In the genomic region with DNA sequence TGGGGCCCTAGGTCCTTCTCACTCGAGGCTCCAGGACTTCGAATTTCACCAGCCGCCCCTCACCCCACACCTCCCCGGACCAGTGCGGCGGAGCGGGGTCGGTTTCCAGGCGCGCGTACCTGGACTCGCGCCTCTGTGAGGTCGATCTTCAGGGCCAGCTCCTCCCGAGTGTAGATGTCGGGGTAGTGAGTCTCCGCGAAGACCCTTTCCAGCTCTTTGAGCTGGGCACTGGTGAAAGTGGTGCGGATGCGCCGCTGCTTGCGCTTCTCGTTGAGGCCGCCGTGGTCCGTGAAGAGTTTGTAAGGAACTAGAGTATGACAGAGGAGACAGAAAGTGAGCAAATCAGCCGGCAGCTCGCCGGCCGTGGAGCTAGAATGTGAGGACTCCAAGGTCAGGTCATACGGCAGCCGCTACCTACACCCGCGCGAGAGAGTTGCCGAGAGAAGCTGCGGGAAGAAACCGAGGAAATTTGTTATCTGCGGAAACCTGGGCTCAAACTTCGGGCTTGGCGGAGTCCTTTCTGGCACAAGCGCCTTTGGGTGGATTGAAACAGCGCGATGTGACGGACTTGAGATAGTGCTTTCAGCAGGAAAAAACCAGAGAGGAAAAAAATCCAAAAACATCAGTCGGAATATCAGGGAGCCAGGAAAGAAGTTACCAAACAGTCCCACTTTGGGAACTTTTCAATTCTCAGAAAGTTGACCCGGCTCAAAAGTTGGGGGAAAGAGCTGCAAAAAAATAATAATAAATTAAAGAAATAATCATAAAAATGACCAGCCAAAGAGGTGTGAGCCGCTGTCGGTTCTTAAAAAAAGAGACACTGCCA, we compare ENCODE assay signal across 27 cellular contexts. TPM values are rescaled to one million over a fixed set of nuclear protein-coding genes. Genes with fewer than 3 reads are reported as not detected.
DNase-seq lines count a peak whose midpoint lies in the region; ATAC-seq and TF ChIP-seq lines count a peak whose summit lies in the region.
"Had no signal": no experiment of that assay in that cellular context is flagged by ENCODE, and none has a peak within 500 bp of the region (broad histone marks: within the 10 kb centered on the region; RNA-seq: fewer than 3 reads in every experiment).

No MANE protein-coding gene starts in this region.

- no peaks in the 10 kb centered on the region for H3K36me3 Mint-ChIP-seq in activated T-cell treated with anti-CD3 and anti-CD28 coated beads, Interleukin-2, amount 50 U/mL, for 4 hours (ENCODE audit: insufficient read depth)
- no peaks in the 10 kb centered on the region for H3K36me3 Mint-ChIP-seq in activated T-helper 1 cell treated with anti-CD3 and anti-CD28 coated beads, Interleukin-12 subunit alpha, Interleukin-12 subunit beta, Interleukin-2, Interleukin-4 antibody, amounts not matched to agents 30 ng/mL and 10 ng/mL and 1 ng/mL, durations not matched to agents 14 hours and 24 hours and 36 hours (ENCODE audit: low read depth)
- H3K36me3 Mint-ChIP-seq: CD4-positive, alpha-beta memory T cell; IgD-negative memory B cell had no signal

- DNase-seq in activated T-cell treated with anti-CD3 and anti-CD28 coated beads, Interleukin-2, amount 50 U/mL, for 48 hours, result peak; percentile 17 to 18
- no peak for DNase-seq in activated T-cell treated with anti-CD3 and anti-CD28 coated beads, Interleukin-2, amount 50 U/mL, for 4 hours
- no peak for DNase-seq in activated T-helper 1 cell treated with anti-CD3 and anti-CD28 coated beads, Interleukin-12 subunit alpha, Interleukin-12 subunit beta, Interleukin-2, Interleukin-4 antibody, amounts not matched to agents 30 ng/mL and 10 ng/mL and 1 ng/mL, durations not matched to agents 14 hours and 24 hours and 36 hours (ENCODE audit: low spot score)
- DNase-seq in iPS-NIHi7 (ENCODE audit: extremely low spot score), result peak; percentile 31
- no peak for DNase-seq in thoracic aorta (ENCODE audit: low spot score)
- DNase-seq in stimulated activated CD4-positive, alpha-beta T cell treated with anti-CD3 and anti-CD28 coated beads, Interleukin-4, amount 100 ng/mL, for 1 hour, result no peak
- DNase-seq in posterior vena cava (ENCODE audit: low spot score), result no peak
- DNase-seq: activated CD4-positive, alpha-beta T cell treated with anti-CD3 and anti-CD28 coated beads, Interleukin-2, amount 50 U/mL, for 4 hours; amygdala; CD4-positive, alpha-beta memory T cell; DMS79; effector memory CD4-positive, alpha-beta T cell; GOT3; hippocampal formation; MG63; mucosa of descending colon; NCI-H1694; NCI-H345; NK-92 treated with Interleukin-12 subunit alpha and Interleukin-12 subunit beta, amount 100 ng/mL, for 24 hours had no signal

- no peaks in the 10 kb centered on the region for H3K4me1 ChIP-seq in thoracic aorta (ENCODE audit: control insufficient read depth in 1 of 2, low read depth in 2 of 2)

- intact Hi-C loops in activated T-helper 1 cell treated with anti-CD3 and anti-CD28 coated beads, Interleukin-12 subunit alpha, Interleukin-12 subunit beta, Interleukin-2, Interleukin-4 antibody, amounts not matched to agents 30 ng/mL and 10 ng/mL and 1 ng/mL, durations not matched to agents 14 hours and 24 hours and 36 hours (cut with micrococcal nuclease), result no loop called here
- intact Hi-C loops in posterior vena cava (cut with DNase I), result no loop called here

- no peaks in the 10 kb centered on the region for H3K36me3 ChIP-seq in thoracic aorta
- H3K36me3 ChIP-seq: MG63, upper lobe of left lung had no signal

- H3K27me3 ChIP-seq in thoracic aorta (replicated peaks; ENCODE audit: insufficient read depth), result peaks cover 33% of the 10 kb centered on the region
- H3K27me3 ChIP-seq: MG63 had no signal

- H3K4me3 ChIP-seq in thoracic aorta, result peak overlapping the region; percentile 3
- H3K4me3 ChIP-seq: MG63, mucosa of descending colon, upper lobe of left lung had no signal

- H3K9me3 Mint-ChIP-seq in activated T-cell treated with anti-CD3 and anti-CD28 coated beads, Interleukin-2, amount 50 U/mL, for 4 hours, result no peaks in the 10 kb centered on the region
- H3K9me3 Mint-ChIP-seq in activated T-helper 1 cell treated with anti-CD3 and anti-CD28 coated beads, Interleukin-12 subunit alpha, Interleukin-12 subunit beta, Interleukin-2, Interleukin-4 antibody, amounts not matched to agents 30 ng/mL and 10 ng/mL and 1 ng/mL, durations not matched to agents 14 hours and 24 hours and 36 hours, result peaks cover 7% of the 10 kb centered on the region
- H3K9me3 Mint-ChIP-seq: IgD-negative memory B cell; stimulated activated naive CD8-positive, alpha-beta T cell treated with anti-CD3 and anti-CD28 coated beads, Interleukin-15, Interleukin-2, amounts not matched to agents 100 ng/mL and 50 ng/mL, for 24 hours had no signal

- H3K4me1 Mint-ChIP-seq in activated T-cell treated with anti-CD3 and anti-CD28 coated beads, Interleukin-2, amount 50 U/mL, for 4 hours (ENCODE audit: low read depth), result peaks cover 2% of the 10 kb centered on the region
- H3K4me1 Mint-ChIP-seq in activated T-helper 1 cell treated with anti-CD3 and anti-CD28 coated beads, Interleukin-12 subunit alpha, Interleukin-12 subunit beta, Interleukin-2, Interleukin-4 antibody, amounts not matched to agents 30 ng/mL and 10 ng/mL and 1 ng/mL, durations not matched to agents 14 hours and 24 hours and 36 hours (ENCODE audit: low read depth), result no peaks in the 10 kb centered on the region
- H3K4me1 Mint-ChIP-seq: activated T-helper 17 cell treated with anti-CD3 and anti-CD28 coated beads, Interleukin-2, amount 50 U/mL, for 72 hours had no signal

- H3K9me3 ChIP-seq in thoracic aorta, result no peaks in the 10 kb centered on the region
- H3K9me3 ChIP-seq: MG63, mucosa of descending colon had no signal

- no peak for ATAC-seq in activated T-cell treated with anti-CD3 and anti-CD28 coated beads, Interleukin-2, amount 50 U/mL, for 4 hours
- no peak for ATAC-seq in thoracic aorta (ENCODE audit: insufficient number of reproducible peaks, low FRiP score, low read depth)
- ATAC-seq in GM21529 (IDR thresholded peaks at IDR 0.05; ENCODE audit: unreplicated experiment), result no peak
- ATAC-seq: activated T-helper 17 cell treated with anti-CD3 and anti-CD28 coated beads, Interleukin-2, amount 50 U/mL, for 72 hours; left lobe of liver; mucosa of descending colon; sciatic nerve had no signal

- H3K27me3 Mint-ChIP-seq in activated T-cell treated with anti-CD3 and anti-CD28 coated beads, Interleukin-2, amount 50 U/mL, for 4 hours (ENCODE audit: low read depth), result peaks cover 79% of the 10 kb centered on the region
- H3K27me3 Mint-ChIP-seq in activated T-helper 1 cell treated with anti-CD3 and anti-CD28 coated beads, Interleukin-12 subunit alpha, Interleukin-12 subunit beta, Interleukin-2, Interleukin-4 antibody, amounts not matched to agents 30 ng/mL and 10 ng/mL and 1 ng/mL, durations not matched to agents 14 hours and 24 hours and 36 hours (ENCODE audit: insufficient read depth), result peaks cover 77% of the 10 kb centered on the region

- peak overlapping the region; percentile 58 for H3K27ac Mint-ChIP-seq in activated T-helper 1 cell treated with anti-CD3 and anti-CD28 coated beads, Interleukin-12 subunit alpha, Interleukin-12 subunit beta, Interleukin-2, Interleukin-4 antibody, amounts not matched to agents 30 ng/mL and 10 ng/mL and 1 ng/mL, durations not matched to agents 14 hours and 24 hours and 36 hours
- H3K27ac Mint-ChIP-seq: activated T-helper 17 cell treated with anti-CD3 and anti-CD28 coated beads, Interleukin-2, amount 50 U/mL, for 72 hours; CD4-positive, alpha-beta memory T cell; IgD-negative memory B cell; stimulated activated naive CD8-positive, alpha-beta T cell treated with anti-CD3 and anti-CD28 coated beads, Interleukin-15, Interleukin-2, amounts not matched to agents 100 ng/mL and 50 ng/mL, for 24 hours had no signal

- no peak overlapping the region for H3K27ac ChIP-seq in thoracic aorta
- H3K27ac ChIP-seq: upper lobe of left lung had no signal

- no peak for TF ChIP-seq CTCF in thoracic aorta (IDR thresholded peaks at IDR 0.05)

- H3K4me3 Mint-ChIP-seq in activated T-cell treated with anti-CD3 and anti-CD28 coated beads, Interleukin-2, amount 50 U/mL, for 4 hours, result no peak overlapping the region
- H3K4me3 Mint-ChIP-seq in activated T-helper 1 cell treated with anti-CD3 and anti-CD28 coated beads, Interleukin-12 subunit alpha, Interleukin-12 subunit beta, Interleukin-2, Interleukin-4 antibody, amounts not matched to agents 30 ng/mL and 10 ng/mL and 1 ng/mL, durations not matched to agents 14 hours and 24 hours and 36 hours, result no peak overlapping the region
- H3K4me3 Mint-ChIP-seq: activated T-helper 17 cell treated with anti-CD3 and anti-CD28 coated beads, Interleukin-2, amount 50 U/mL, for 72 hours; stimulated activated naive CD8-positive, alpha-beta T cell treated with anti-CD3 and anti-CD28 coated beads, Interleukin-15, Interleukin-2, amounts not matched to agents 100 ng/mL and 50 ng/mL, for 24 hours had no signal

RNA-seq across cellular contexts. Expression of a gene that starts 1.1 kb away (rescaled TPM):
- total RNA-seq in activated T-cell treated with anti-CD3 and anti-CD28 coated beads, Interleukin-2, amount 50 U/mL, for 4 hours, result not detected
- total RNA-seq in activated T-helper 1 cell treated with anti-CD3 and anti-CD28 coated beads, Interleukin-12 subunit alpha, Interleukin-12 subunit beta, Interleukin-2, Interleukin-4 antibody, amounts not matched to agents 30 ng/mL and 10 ng/mL and 1 ng/mL, durations not matched to agents 14 hours and 24 hours and 36 hours, result not detected in 2 replicates
- total RNA-seq in thoracic aorta (not detected), posterior vena cava (not detected)
- total RNA-seq: activated T-helper 17 cell treated with anti-CD3 and anti-CD28 coated beads, Interleukin-2, amount 50 U/mL, for 72 hours; CD4-positive, alpha-beta memory T cell; left lobe of liver; omental fat pad; sciatic nerve; upper lobe of left lung had no signal

Comparison
In these comparisons a context has a peak if more than half of its experiments do, and no peak if none do; other contexts are left out.
1. DNase-seq: peak in activated T-cell treated with anti-CD3 and anti-CD28 coated beads, Interleukin-2, amount 50 U/mL, for 48 hours (2 of 2) and iPS-NIHi7 (single experiment); none in activated T-cell treated with anti-CD3 and anti-CD28 coated beads, Interleukin-2, amount 50 U/mL, for 4 hours (single experiment), activated T-helper 1 cell treated with anti-CD3 and anti-CD28 coated beads, Interleukin-12 subunit alpha, Interleukin-12 subunit beta, Interleukin-2, Interleukin-4 antibody, amounts not matched to agents 30 ng/mL and 10 ng/mL and 1 ng/mL, durations not matched to agents 14 hours and 24 hours and 36 hours (single experiment), thoracic aorta (single experiment), stimulated activated CD4-positive, alpha-beta T cell treated with anti-CD3 and anti-CD28 coated beads, Interleukin-4, amount 100 ng/mL, for 1 hour (single experiment) and posterior vena cava (single experiment).